27 cellular contexts compared by ENCODE assay signal in genomic region chr3:53211704-53212702, GRCh38. TPM values are rescaled to one million over a fixed set of nuclear protein-coding genes. Genes with fewer than 3 reads are reported as not detected.
DNase-seq lines count a peak whose midpoint lies in the region; ATAC-seq, FAIRE-seq and TF ChIP-seq lines count a peak whose summit lies in the region.
"Had no signal": no experiment of that assay in that cellular context is flagged by ENCODE, and none has a peak within 500 bp of the region (broad histone marks: within the 10 kb centered on the region; RNA-seq: fewer than 3 reads in every experiment).

No MANE protein-coding gene starts in this region.

- peaks cover 9% of the 10 kb centered on the region for H3K9me3 Mint-ChIP-seq in activated naive CD4-positive, alpha-beta T cell treated with anti-CD3 and anti-CD28 coated beads for 36 hours
- no peaks in the 10 kb centered on the region for H3K9me3 Mint-ChIP-seq in neural crest cell

- H3K27me3 Mint-ChIP-seq in activated naive CD4-positive, alpha-beta T cell treated with anti-CD3 and anti-CD28 coated beads for 36 hours (ENCODE audit: low read depth) = no peaks in the 10 kb centered on the region
- H3K27me3 Mint-ChIP-seq in neural crest cell (ENCODE audit: low read depth) = peaks cover 3% of the 10 kb centered on the region
- H3K27me3 Mint-ChIP-seq: activated naive CD8-positive, alpha-beta T cell had no signal

- peaks cover 21% of the 10 kb centered on the region for H3K9me3 ChIP-seq in OCI-LY3 (ENCODE audit: insufficient read depth, low read length)
- H3K9me3 ChIP-seq: BE2C, SK-N-SH had no signal

- peaks cover 34% of the 10 kb centered on the region for H3K36me3 ChIP-seq in OCI-LY3 (replicated peaks; ENCODE audit: low read depth, low read length)
- H3K36me3 ChIP-seq: BE2C, MG63, transverse colon had no signal

- no peak overlapping the region; the same call in 1 of the 2 replicates for H3K27ac ChIP-seq in OCI-LY3 (ENCODE audit: low read length)
- H3K27ac ChIP-seq: hepatocyte, transverse colon had no signal

- TF ChIP-seq CTCF in OCI-LY3 (IDR thresholded peaks at IDR 0.05; ENCODE audit: low read depth, low read length) = no peak
- no peak for TF ChIP-seq CTCF in neural crest cell (conservative IDR thresholded peaks at IDR 0.05)

- peaks cover 17% of the 10 kb centered on the region for H3K4me1 ChIP-seq in OCI-LY3 (ENCODE audit: low read length)
- H3K4me1 ChIP-seq: BE2C, transverse colon had no signal

- no peak for TF ChIP-seq POLR2A in GM12891 (IDR thresholded peaks at IDR 0.05; ENCODE audit: low read depth, low read length)

- no peaks in the 10 kb centered on the region for H3K27me3 ChIP-seq in OCI-LY3 (ENCODE audit: low read depth, low read length)
- H3K27me3 ChIP-seq: BE2C, hepatocyte, MG63, transverse colon had no signal

- no peak for ATAC-seq in GM18870 (IDR thresholded peaks at IDR 0.05; ENCODE audit: unreplicated experiment)
- no peak for ATAC-seq in HG02678 (IDR thresholded peaks at IDR 0.05; ENCODE audit: unreplicated experiment)
- ATAC-seq: left cardiac atrium had no signal

- H3K4me3 ChIP-seq in OCI-LY3 (ENCODE audit: low read length) = no peak overlapping the region
- H3K4me3 ChIP-seq: hepatocyte, MG63, transverse colon had no signal

- CTCF ChIA-PET in activated naive CD4-positive, alpha-beta T cell treated with anti-CD3 and anti-CD28 coated beads for 36 hours (lab: Charles Lee) = interaction anchor here (1.3 kb wide), 2 partner anchors 8 to 364 kb away, joined by 3 read pairs; no protein-coding TSS in a partner anchor

- 0 out of 2 replicates have a peak overlapping the region, but pooled peaks have one; percentile 3 for H3K4me2 ChIP-seq in OCI-LY3 (ENCODE audit: low read length)
- H3K4me2 ChIP-seq: hepatocyte, SK-N-SH had no signal

- intact Hi-C loops in activated naive CD4-positive, alpha-beta T cell treated with anti-CD3 and anti-CD28 coated beads for 36 hours (cut with micrococcal nuclease) = no loop called here

- H3K27ac Mint-ChIP-seq in activated naive CD4-positive, alpha-beta T cell treated with anti-CD3 and anti-CD28 coated beads for 36 hours = no peak overlapping the region
- peak overlapping the region; percentile 19 for H3K27ac Mint-ChIP-seq in neural crest cell (ENCODE audit: unreplicated experiment)
- H3K27ac Mint-ChIP-seq: activated naive CD8-positive, alpha-beta T cell; activated T-helper 1 cell treated with anti-CD3 and anti-CD28 coated beads, Interleukin-12 subunit alpha, Interleukin-12 subunit beta, Interleukin-2, Interleukin-4 antibody, amounts not matched to agents 30 ng/mL and 10 ng/mL and 1 ng/mL, durations not matched to agents 14 hours and 24 hours and 36 hours had no signal

- no peak overlapping the region for H3K9ac ChIP-seq in OCI-LY3 (ENCODE audit: low read length)
- H3K9ac ChIP-seq: SK-N-SH had no signal

- no peaks in the 10 kb centered on the region for H4K20me1 ChIP-seq in OCI-LY3 (ENCODE audit: insufficient read depth, low read length)

- peaks cover 7% of the 10 kb centered on the region; the same call in 1 of the 2 replicates for H3K79me2 ChIP-seq in OCI-LY3 (ENCODE audit: low read length)
- H3K79me2 ChIP-seq: hepatocyte had no signal

- no peak overlapping the region for H3K4me3 Mint-ChIP-seq in activated naive CD4-positive, alpha-beta T cell treated with anti-CD3 and anti-CD28 coated beads for 36 hours
- H3K4me3 Mint-ChIP-seq in neural crest cell = no peak overlapping the region
- H3K4me3 Mint-ChIP-seq: activated naive CD8-positive, alpha-beta T cell; activated T-helper 1 cell treated with anti-CD3 and anti-CD28 coated beads, Interleukin-12 subunit alpha, Interleukin-12 subunit beta, Interleukin-2, Interleukin-4 antibody, amounts not matched to agents 30 ng/mL and 10 ng/mL and 1 ng/mL, durations not matched to agents 14 hours and 24 hours and 36 hours; central memory CD8-positive, alpha-beta T cell; H9 had no signal

- no peaks in the 10 kb centered on the region for H3K36me3 Mint-ChIP-seq in activated naive CD4-positive, alpha-beta T cell treated with anti-CD3 and anti-CD28 coated beads for 36 hours (ENCODE audit: low read depth)
- H3K36me3 Mint-ChIP-seq in neural crest cell (ENCODE audit: low read depth) = peaks cover 4% of the 10 kb centered on the region

- H3K4me1 Mint-ChIP-seq in activated naive CD4-positive, alpha-beta T cell treated with anti-CD3 and anti-CD28 coated beads for 36 hours (ENCODE audit: low read depth) = peaks cover 4% of the 10 kb centered on the region
- H3K4me1 Mint-ChIP-seq in neural crest cell = no peaks in the 10 kb centered on the region
- H3K4me1 Mint-ChIP-seq: central memory CD8-positive, alpha-beta T cell had no signal

- H2AFZ ChIP-seq in OCI-LY3 (ENCODE audit: low read depth, low read length) = no peak overlapping the region
- H2AFZ ChIP-seq: hepatocyte had no signal

- DNase-seq in activated naive CD4-positive, alpha-beta T cell treated with anti-CD3 and anti-CD28 coated beads for 36 hours = peak; percentile 18
- no peak for DNase-seq in activated naive CD4-positive, alpha-beta T cell treated with anti-CD3 and anti-CD28 coated beads, Interleukin-2, amount 50 U/mL, for 16 hours
- DNase-seq in GM12891 (ENCODE audit: insufficient read length, low spot score) (no peak), neural crest cell (ENCODE audit: low read depth, low spot score) (no peak), HUDEP-2 (lab: John Stamatoyannopoulos, UW; ENCODE audit: unreplicated experiment in 76 of 76) (no peak)
- DNase-seq: ACHN, BE2C, GDM1, H9, KBM-7, left cardiac atrium, mesenchymal stem cell, MG63, NCI-H1436, NCI-H2081 treated with DMSO at 0.1 percent for 48 hours, NCI-H226, SK-N-SH, transverse colon had no signal

- FAIRE-seq in GM12891 (lab: Jason Lieb, UNC) = peak; percentile 20
- FAIRE-seq: endometrium, frontal cortex had no signal

TF ChIP-seq in GM12891, 5 proteins besides CTCF, POLR2A, EP300 and RAD21:
- TF ChIP-seq POU2F2 (IDR thresholded peaks at IDR 0.05; ENCODE audit: low read depth, low read length) (no peak), PAX5 (IDR thresholded peaks at IDR 0.05; ENCODE audit: insufficient read depth, low read length, severe bottlenecking) (no peak), SPI1 (IDR thresholded peaks at IDR 0.05; ENCODE audit: low read depth, low read length) (no peak), POLR2AphosphoS5 (IDR thresholded peaks at IDR 0.05; ENCODE audit: low read depth, low read length) (no peak), TAF1 (IDR thresholded peaks at IDR 0.05; ENCODE audit: low read depth, low read length) (no peak)

RNA-seq across cellular contexts. Expression of gene TKT, which starts 43.8 kb away (rescaled TPM):
- total RNA-seq in activated naive CD4-positive, alpha-beta T cell treated with anti-CD3 and anti-CD28 coated beads for 36 hours = 100 to 1,000 TPM; 316 to 322 TPM
- polyA plus RNA-seq in GM12891 (2012; ENCODE audit: low read depth, missing spikeins) = 189 TPM
- total RNA-seq in neural crest cell = 556 and 564 TPM in 2 replicates

RNA-seq across cellular contexts. Expression of gene PRKCD, which starts 51.0 kb away (rescaled TPM):
- 10 to 100 TPM in 1 of 2 experiments, 1 to 10 TPM in 1; 9.1 to 10.2 TPM for total RNA-seq in activated naive CD4-positive, alpha-beta T cell treated with anti-CD3 and anti-CD28 coated beads for 36 hours
- 47.7 TPM for polyA plus RNA-seq in GM12891 (2012; ENCODE audit: low read depth, missing spikeins)
- total RNA-seq in neural crest cell = 10.8 and 11.9 TPM in 2 replicates
